In the genomic region with DNA sequence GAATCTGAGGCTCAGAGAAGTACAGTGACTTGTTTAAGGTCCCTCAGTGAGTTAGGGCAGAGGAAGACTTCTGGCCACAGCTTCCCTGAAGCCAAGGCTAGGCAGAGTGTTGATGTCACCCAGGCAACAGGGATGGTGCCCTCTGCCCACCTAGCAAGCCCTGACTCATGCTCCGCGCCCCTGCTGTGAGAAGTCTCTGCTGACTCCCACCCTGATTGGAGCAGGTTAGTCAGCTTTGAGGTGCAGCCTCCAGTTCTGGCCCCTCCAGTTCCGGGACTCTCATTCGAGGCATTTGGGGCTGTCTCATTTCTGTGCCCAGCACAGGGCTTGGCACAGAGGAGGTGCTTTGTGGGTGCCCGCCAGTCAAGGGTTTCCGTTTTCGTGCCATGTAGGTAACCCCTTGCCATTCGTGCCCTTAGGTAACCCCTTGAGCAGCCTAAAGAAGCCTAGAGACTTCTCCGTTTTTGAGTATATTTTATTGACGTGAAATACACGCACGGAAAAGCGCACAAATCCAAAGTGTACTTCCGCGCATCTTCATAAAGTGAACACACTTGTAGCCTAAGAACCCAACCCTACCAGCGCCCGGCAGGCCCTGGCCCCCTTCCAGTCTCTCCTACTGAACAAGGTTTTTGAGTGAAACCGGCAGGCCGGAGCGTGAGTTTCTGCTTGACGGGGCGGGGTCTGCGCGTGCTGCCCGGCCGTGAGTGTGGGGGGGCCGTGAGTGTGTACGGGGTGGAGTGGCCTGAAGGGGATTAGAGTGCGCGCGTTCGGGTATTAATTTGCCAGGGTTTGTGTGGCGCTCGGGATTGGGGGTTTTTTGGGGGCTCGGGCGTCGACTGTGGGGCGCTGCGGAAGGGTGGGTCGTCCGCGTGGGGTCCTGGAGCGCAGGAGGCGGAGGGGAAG, we compare ENCODE assay signal across 8 cellular contexts. TPM values are rescaled to one million over a fixed set of nuclear protein-coding genes. Genes with fewer than 3 reads are reported as not detected.
DNase-seq lines count a peak whose midpoint lies in the region; ATAC-seq, FAIRE-seq and TF ChIP-seq lines count a peak whose summit lies in the region.
"Not testable (repeated sequence)": the region's sequence is repeated elsewhere in the genome, so short reads cannot be mapped to it uniquely, and the experiment has no call there.
"Had no signal": no experiment of that assay in that cellular context is flagged by ENCODE, and none has a peak within 500 bp of the region (broad histone marks: within the 10 kb centered on the region; RNA-seq: fewer than 3 reads in every experiment).

No MANE protein-coding gene starts in this region.

- BruUV-seq in OCI-LY7 (replicated peaks; lab: Mats Ljungman, UMichigan); K562 (replicated peaks; lab: Mats Ljungman, UMichigan): not testable (repeated sequence)

- TF ChIP-seq EP300 in K562 (IDR thresholded peaks at IDR 0.05; ENCODE audit: low read length): not testable (repeated sequence)

- no CpG with 5 or more reads among the region's 44 CpGs for WGBS in K562 (ENCODE audit: insufficient coverage, low coverage, missing lambda C conversion rate)
- no CpG with 5 or more reads among the region's 44 CpGs for WGBS in right cardiac atrium

- ATAC-seq in GM18868 (IDR thresholded peaks at IDR 0.05; ENCODE audit: unreplicated experiment) (peak; percentile 39), GM21717 (IDR thresholded peaks at IDR 0.05; ENCODE audit: unreplicated experiment) (peak; percentile 24), HG03064 (IDR thresholded peaks at IDR 0.05; ENCODE audit: low read depth, unreplicated experiment) (peak; percentile 19), K562 (peak; percentile 63), right cardiac atrium (peak; percentile 84 to 87)

- H3K4me3 ChIP-seq in OCI-LY7 (ENCODE audit: low read depth, low read length, poor library complexity, severe bottlenecking): peak overlapping the region; percentile 64
- not testable (repeated sequence) for H3K4me3 ChIP-seq in K562; skeletal muscle satellite cell (ENCODE audit: low read length)
- H3K4me3 ChIP-seq in right cardiac atrium (ENCODE audit: low read length): peak overlapping the region; percentile 40

- intact Hi-C loops in OCI-LY7 (cut with micrococcal nuclease; ENCODE audit: unreplicated experiment); K562 (cut with micrococcal nuclease); right cardiac atrium (cut with DNase I): not testable (repeated sequence)

- not testable (repeated sequence) for H2AFZ ChIP-seq in OCI-LY7 (ENCODE audit: low read length); K562 (ENCODE audit: low read depth, low read length)

- POLR2A ChIA-PET in OCI-LY7 (lab: Charles Lee); K562 (lab: Yijun Ruan, JAX): not testable (repeated sequence)

- not testable (repeated sequence) for TF ChIP-seq CTCF in OCI-LY7 (conservative IDR thresholded peaks at IDR 0.05; ENCODE audit: low read length); K562 (IDR thresholded peaks at IDR 0.05 in 2 of 3, conservative IDR thresholded peaks at IDR 0.05 in 1 of 3; ENCODE audit: insufficient read depth in 2 of 3, low read depth in 1 of 3, low read length in 3 of 3)

- not testable (repeated sequence) for H4K20me1 ChIP-seq in OCI-LY7 (ENCODE audit: insufficient read depth, low read length); K562 (replicated peaks; ENCODE audit: control insufficient read depth, insufficient read depth, low read length)

- TF ChIP-seq POLR2A in K562 (conservative IDR thresholded peaks at IDR 0.05): not testable (repeated sequence)

- not testable (repeated sequence) for H3K27me3 ChIP-seq in K562 (ENCODE audit: control insufficient read depth in 2 of 2, insufficient read depth in 2 of 2, low read length in 2 of 2); right cardiac atrium (ENCODE audit: control insufficient read depth, insufficient read depth); skeletal muscle satellite cell (ENCODE audit: control insufficient read depth, insufficient read depth, low read length)

- H3K9ac ChIP-seq in K562 (ENCODE audit: insufficient read depth in 1 of 2, low read depth in 2 of 2, low read length in 2 of 2); skeletal muscle satellite cell (ENCODE audit: low read depth, low read length): not testable (repeated sequence)

- not testable (repeated sequence) for H3K79me2 ChIP-seq in OCI-LY7 (ENCODE audit: insufficient read depth, low read depth, low read length); K562 (ENCODE audit: control insufficient read depth, insufficient read depth, low read length)

- in situ Hi-C loops in K562 (cut with MboI): not testable (repeated sequence)

- not testable (repeated sequence) for H3K9me2 ChIP-seq in OCI-LY7 (ENCODE audit: insufficient read depth, low read length)

- not testable (repeated sequence) for H3K4me1 ChIP-seq in OCI-LY7 (ENCODE audit: insufficient read depth, low read length, poor library complexity, severe bottlenecking); K562 (replicated peaks in 1 of 2; ENCODE audit: control insufficient read depth in 2 of 2, insufficient read depth in 2 of 2, low read length in 2 of 2); right cardiac atrium (ENCODE audit: control insufficient read depth, insufficient read depth, low read length); skeletal muscle satellite cell (ENCODE audit: control insufficient read depth, insufficient read depth, low read length)

- not testable (repeated sequence) for H3K4me2 ChIP-seq in OCI-LY7 (ENCODE audit: low read length); K562 (ENCODE audit: insufficient read depth, low read length)
- peak overlapping the region; percentile 75 for H3K4me2 ChIP-seq in skeletal muscle satellite cell (ENCODE audit: low read length)

- not testable (repeated sequence) for DNase-seq in OCI-LY7 (ENCODE audit: low spot score); K562 (ENCODE audit: extremely low read depth in 1 of 4, low spot score in 3 of 4); right cardiac atrium

- not testable (repeated sequence) for H3K36me3 ChIP-seq in OCI-LY7 (ENCODE audit: insufficient read depth, low read length); K562 (ENCODE audit: control insufficient read depth, insufficient read depth, low read length); skeletal muscle satellite cell (ENCODE audit: insufficient read depth, low read length)

- H3K9me1 ChIP-seq in K562 (ENCODE audit: control insufficient read depth, insufficient read depth, low read length): not testable (repeated sequence)

- TF ChIP-seq RAD21 in K562 (CRISPR knock-in tag; conservative IDR thresholded peaks at IDR 0.05 in 1 of 2, IDR thresholded peaks at IDR 0.05 in 1 of 2): not testable (repeated sequence)

- H3K27ac ChIP-seq in OCI-LY7 (ENCODE audit: low read depth, low read length, poor library complexity, severe bottlenecking): peak overlapping the region; percentile 83
- not testable (repeated sequence) for H3K27ac ChIP-seq in K562 (ENCODE audit: extremely low read depth, low read depth, low read length); right cardiac atrium (ENCODE audit: low read length)

- peak; percentile 54 for FAIRE-seq in K562 (lab: Jason Lieb, UNC)

- CTCF ChIA-PET in OCI-LY7 (lab: Charles Lee; ENCODE audit: unreplicated experiment); K562 (lab: Yijun Ruan, JAX; ENCODE audit: low intra/inter-chr PET ratio): not testable (repeated sequence)

- H3K9me3 ChIP-seq in OCI-LY7 (ENCODE audit: low read length); K562 (replicated peaks; ENCODE audit: control insufficient read depth, insufficient read depth, low read depth, low read length); right cardiac atrium (ENCODE audit: control insufficient read depth, low read length); skeletal muscle satellite cell (replicated peaks; ENCODE audit: low read length): not testable (repeated sequence)

RNA-seq across cellular contexts. Expression of a gene that starts 16.9 kb away (rescaled TPM):
- 121 and 138 TPM in 2 replicates for total RNA-seq in OCI-LY7 (2014; rRNA removed; shearing (Covaris generic))
- 209 and 261 TPM in 2 replicates for total RNA-seq in OCI-LY7 (2022)
- 0.48 and 0.81 TPM in 2 replicates for total RNA-seq in K562 (2011; cell fraction: chromatin; rRNA removed; ENCODE audit: low replicate concordance)
- not detected in 2 replicates for total RNA-seq in K562 (2011; cell fraction: nucleolus; rRNA removed)
- total RNA-seq in K562 (2011; cell fraction: nucleoplasm; rRNA removed): 0.37 TPM in 1 of 2 replicates, not detected in the other
- not detected in 2 replicates for total RNA-seq in K562 (2014; rRNA removed)
- total RNA-seq in K562 (2014; rRNA removed; fragmentation: Illumina TruSeq; extraction: Trizol): not detected in 2 replicates
- total RNA-seq in K562 (2015; rRNA removed; fragmentation: Illumina TruSeq; extraction: Trizol): not detected in 2 replicates
- 0.22 TPM in 1 of 2 replicates, not detected in the other for total RNA-seq in K562 (2021)
- polyA plus RNA-seq in K562 (2011; rRNA removed): 0.11 TPM in 1 of 2 replicates, not detected in the other
- not detected in 2 replicates for polyA plus RNA-seq in K562 (2011; cell fraction: cytosol; rRNA removed)
- polyA plus RNA-seq in K562 (2011; cell fraction: nucleus; rRNA removed): not detected in 2 replicates
- not detected in 2 replicates for polyA plus RNA-seq in K562 (2012)
- polyA plus RNA-seq in K562 (2014; fragmentation: Illumina TruSeq; extraction: Trizol): not detected in 2 replicates
- not detected for polyA plus RNA-seq in K562 (2014; fragmentation: Nextera tagmentation; extraction: Ambion mirVana)
- not detected in 2 replicates for polyA plus RNA-seq in K562 (2014; rRNA removed)
- not detected in 2 replicates for polyA minus RNA-seq in K562 (2011; rRNA and poly(A)+ RNA removed)
- not detected in 2 replicates for polyA minus RNA-seq in K562 (2011; cell fraction: cytosol; rRNA and poly(A)+ RNA removed)
- polyA minus RNA-seq in K562 (2011; cell fraction: nucleus; rRNA and poly(A)+ RNA removed): not detected in 2 replicates
- total RNA-seq in right cardiac atrium: 1 to 10 TPM in 3 of 4 donors, under 1 TPM in 1; 0.76 to 2.5 (median 1.5) TPM
- 1.1 TPM for polyA plus RNA-seq in right cardiac atrium
- not detected in 2 replicates for total RNA-seq in skeletal muscle satellite cell (2012; rRNA removed)
- total RNA-seq: LHCN-M2 had no signal

Comparison
In these comparisons a context has a peak if more than half of its experiments do, and no peak if none do; other contexts are left out.
1. ATAC-seq: peak in every context shown above with its lines; median percentile 86 in right cardiac atrium; 63 in K562; 39 in GM18868; 24 in GM21717; 19 in HG03064.
2. RNA of a gene that starts 16.9 kb away (total RNA-seq): 121 to 261 TPM in OCI-LY7; 0.76 to 2.5 TPM in right cardiac atrium and 0.22 to 0.81 TPM in K562; every median in the first group is over 10 times any median in the second.